ENCODE assay signal across 8 cellular contexts in genomic region chr10:52951819-52952218, GRCh38.
DNase-seq lines count a peak whose midpoint lies in the region; ATAC-seq and TF ChIP-seq lines count a peak whose summit lies in the region.

No MANE protein-coding gene starts in this region.

- no peak overlapping the region for H3K14ac ChIP-seq in neuronal stem cell (ENCODE audit: low read length)

- no peak overlapping the region for H4K8ac ChIP-seq in neuronal stem cell (ENCODE audit: low read depth, low read length)

- H3K27ac ChIP-seq in cardiac muscle cell (no peak overlapping the region), right atrium auricular region (no peak overlapping the region), neuronal stem cell (replicated peaks; ENCODE audit: low read length) (no peak overlapping the region)

- no peak overlapping the region for H4K91ac ChIP-seq in neuronal stem cell (ENCODE audit: low read depth, low read length, poor library complexity)

- TF ChIP-seq CTCF in cardiac muscle cell (IDR thresholded peaks at IDR 0.05; ENCODE audit: low read depth, low read length) (peak; percentile 64), right atrium auricular region (IDR thresholded peaks at IDR 0.05) (peak in 1 of 2 donors; percentile 34)

- no CpG with 5 or more reads among the region's 5 CpGs for whole genome bisulfite sequencing in neuronal stem cell (ENCODE audit: extremely low coverage in 2 of 2, insufficient read length in 2 of 2, insufficient replicate concordance in 1 of 2), 2 donors

- no peak overlapping the region for H3K4me2 ChIP-seq in neuronal stem cell (ENCODE audit: insufficient read depth, low read length, poor library complexity, severe bottlenecking)

- ATAC-seq in HG02678 (IDR thresholded peaks at IDR 0.05; ENCODE audit: unreplicated experiment) = peak; percentile 96

- H2BK12ac ChIP-seq in neuronal stem cell (ENCODE audit: low read length) = no peak overlapping the region

- peak; percentile 56 to 82 for DNase-seq in cardiac muscle cell (ENCODE audit: low read depth in 1 of 2, low spot score in 1 of 2)
- no peak for DNase-seq in right atrium auricular region (ENCODE audit: low spot score)
- peak; percentile 11 for DNase-seq in MV-4-11 (lab: John Stamatoyannopoulos, UW)
- DNase-seq in ecto neural progenitor cell (ENCODE audit: low spot score) = peak; percentile 63
- peak; percentile 24 for DNase-seq in neuronal stem cell (ENCODE audit: low spot score)
- no peak for DNase-seq in stimulated activated CD4-positive, alpha-beta T cell treated with anti-CD3 and anti-CD28 coated beads, Interleukin-4, amount 100 ng/mL, for 4 hours
- no peak for DNase-seq in stimulated activated CD4-positive, alpha-beta T cell treated with anti-CD3 and anti-CD28 coated beads, Interleukin-1b, Interleukin-23, amount 100 ng/mL, for 48 hours

- H3K18ac ChIP-seq in neuronal stem cell (ENCODE audit: low read length) = no peak overlapping the region

- no peaks in the 10 kb centered on the region for H3K79me1 ChIP-seq in neuronal stem cell (ENCODE audit: low read depth, low read length)

- H3K9ac ChIP-seq in neuronal stem cell (ENCODE audit: low read depth, low read length, poor library complexity) = no peak overlapping the region

- H3K4me3 ChIP-seq in cardiac muscle cell (no peak overlapping the region), right atrium auricular region (no peak overlapping the region), neuronal stem cell (ENCODE audit: low read length in 2 of 2) (no peak overlapping the region)

- H2BK120ac ChIP-seq in neuronal stem cell (ENCODE audit: low read depth, low read length) = no peak overlapping the region

- H3K4me1 ChIP-seq in cardiac muscle cell (ENCODE audit: low read depth) (no peaks in the 10 kb centered on the region), right atrium auricular region (no peaks in the 10 kb centered on the region), neuronal stem cell (ENCODE audit: control insufficient read depth in 2 of 2, insufficient read depth in 1 of 2, low read depth in 1 of 2, low read length in 2 of 2) (no peaks in the 10 kb centered on the region)

- H2BK15ac ChIP-seq in neuronal stem cell (ENCODE audit: low read length) = no peak overlapping the region

- H2BK5ac ChIP-seq in neuronal stem cell (ENCODE audit: low read length) = no peak overlapping the region

- H2AK5ac ChIP-seq in neuronal stem cell (ENCODE audit: low read depth, low read length) = no peak overlapping the region

- no peak overlapping the region for H3K23ac ChIP-seq in neuronal stem cell (ENCODE audit: low read depth, low read length, poor library complexity)

- no peak overlapping the region for H3K4ac ChIP-seq in neuronal stem cell (ENCODE audit: low read length)

- H3K9me3 ChIP-seq in cardiac muscle cell (ENCODE audit: low read depth) (no peaks in the 10 kb centered on the region), right atrium auricular region (no peaks in the 10 kb centered on the region), neuronal stem cell (replicated peaks in 1 of 2; ENCODE audit: control insufficient read depth in 2 of 2, insufficient read depth in 1 of 2, low read depth in 1 of 2, low read length in 2 of 2) (no peaks in the 10 kb centered on the region)

- no peaks in the 10 kb centered on the region for H3K36me3 ChIP-seq in cardiac muscle cell
- H3K36me3 ChIP-seq in right atrium auricular region = no peaks in the 10 kb centered on the region
- no peaks in the 10 kb centered on the region for H3K36me3 ChIP-seq in neuronal stem cell (replicated peaks in 1 of 2; ENCODE audit: control insufficient read depth in 2 of 2, insufficient read depth in 2 of 2, low read length in 2 of 2)

- H3K27me3 ChIP-seq in cardiac muscle cell = no peaks in the 10 kb centered on the region
- H3K27me3 ChIP-seq in right atrium auricular region = no peaks in the 10 kb centered on the region
- no peaks in the 10 kb centered on the region for H3K27me3 ChIP-seq in neuronal stem cell (ENCODE audit: control insufficient read depth in 3 of 3, insufficient read depth in 3 of 3, low read depth in 1 of 3, low read length in 3 of 3)

- peak overlapping the region; percentile 54 for H2AFZ ChIP-seq in neuronal stem cell (ENCODE audit: low read length)

Comparison
In these comparisons a context has a peak if more than half of its experiments do, and no peak if none do; other contexts are left out.
1. DNase-seq: peak in cardiac muscle cell (2 of 2), MV-4-11 (single experiment), ecto neural progenitor cell (single experiment) and neuronal stem cell (single experiment); none in right atrium auricular region (single experiment), stimulated activated CD4-positive, alpha-beta T cell treated with anti-CD3 and anti-CD28 coated beads, Interleukin-4, amount 100 ng/mL, for 4 hours (0 of 2) and stimulated activated CD4-positive, alpha-beta T cell treated with anti-CD3 and anti-CD28 coated beads, Interleukin-1b, Interleukin-23, amount 100 ng/mL, for 48 hours (single experiment).